20 cellular contexts compared by ENCODE assay signal in the genomic region with DNA sequence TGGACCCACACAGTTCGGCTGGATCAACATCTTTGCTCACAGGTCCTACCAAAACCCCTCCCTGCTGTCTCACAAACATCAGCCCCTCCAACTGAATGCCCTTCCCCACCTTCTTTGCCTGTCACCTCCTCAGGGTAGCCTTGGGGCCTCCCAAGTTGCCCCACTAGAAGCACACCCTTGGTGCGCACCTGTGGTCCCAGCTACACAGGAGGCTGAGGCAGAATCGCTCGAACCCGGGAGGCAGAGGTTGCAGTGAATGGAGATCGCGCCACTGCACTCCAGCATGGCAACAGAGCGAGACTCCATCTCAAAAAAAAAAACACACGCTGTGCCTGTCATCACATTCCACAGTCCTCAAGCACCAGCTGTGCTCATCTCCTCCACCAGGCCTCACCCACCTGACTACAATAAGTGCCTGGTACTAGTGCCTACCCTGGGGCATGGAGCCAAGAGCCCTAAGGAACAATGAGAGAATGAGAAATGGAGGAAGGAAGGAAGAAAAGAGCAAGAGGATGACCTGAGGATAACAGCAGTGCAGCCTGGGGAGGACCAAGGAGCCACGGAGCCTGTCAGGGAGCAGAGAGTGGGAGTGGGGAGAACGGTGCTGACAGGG. TPM values are rescaled to one million over a fixed set of nuclear protein-coding genes. Genes with fewer than 3 reads are reported as not detected.
DNase-seq lines count a peak whose midpoint lies in the region; ATAC-seq and TF ChIP-seq lines count a peak whose summit lies in the region.
"Had no signal": no experiment of that assay in that cellular context is flagged by ENCODE, and none has a peak within 500 bp of the region (broad histone marks: within the 10 kb centered on the region; RNA-seq: fewer than 3 reads in every experiment).

No MANE protein-coding gene starts in this region.

- intact Hi-C loops in Right ventricle myocardium superior (cut with DNase I): no loop called here
- intact Hi-C loops in Caco-2 (cut with micrococcal nuclease; ENCODE audit: unreplicated experiment): no loop called here

- H3K4me3 ChIP-seq in Caco-2 (ENCODE audit: low read depth, low read length): no peak overlapping the region
- H3K4me3 ChIP-seq: ovary, testis had no signal

- DNase-seq in DMS79 (lab: John Stamatoyannopoulos, UW) (peak; percentile 1), Right ventricle myocardium superior (no peak), pulmonary artery endothelial cell (ENCODE audit: low read depth, low spot score) (peak; percentile 46), NCI-H2196 (lab: John Stamatoyannopoulos, UW; ENCODE audit: unreplicated experiment) (no peak), Caco-2 (no peak), NCI-H1694 (lab: John Stamatoyannopoulos, UW) (no peak)
- DNase-seq in activated naive CD8-positive, alpha-beta T cell treated with anti-CD3 and anti-CD28 coated beads for 36 hours: no peak
- DNase-seq: activated CD4-positive, CD25-positive, alpha-beta regulatory T cell treated with anti-CD3 and anti-CD28 coated beads, Interleukin-2, amount 50 U/mL, for 72 hours; activated T-cell treated with anti-CD3 and anti-CD28 coated beads, Interleukin-2, amount 50 U/mL, for 4 hours; aorta; Karpas-422; NCI-H1930; NCI-H774; RPMI8226; testis had no signal

- no peak overlapping the region for H3K4me3 Mint-ChIP-seq in activated naive CD8-positive, alpha-beta T cell treated with anti-CD3 and anti-CD28 coated beads for 36 hours
- H3K4me3 Mint-ChIP-seq in Caco-2 (ENCODE audit: unreplicated experiment): no peak overlapping the region
- H3K4me3 Mint-ChIP-seq: activated T-cell treated with anti-CD3 and anti-CD28 coated beads, Interleukin-2, amount 50 U/mL, for 4 hours; B cell; T-helper 1 cell treated with Interleukin-12 subunit alpha and Interleukin-12 subunit beta and Interleukin-4 antibody, amounts not matched to agents 30 μg/mL and 1 μg/mL, for 36 hours had no signal

- BruUV-seq in Caco-2 (replicated peaks; lab: Mats Ljungman, UMichigan): no TSS peak

- ATAC-seq in Right ventricle myocardium superior (ENCODE audit: poor library complexity) (peak; percentile 48), HG02938 (IDR thresholded peaks at IDR 0.05; ENCODE audit: unreplicated experiment) (no peak)
- ATAC-seq: activated T-cell treated with anti-CD3 and anti-CD28 coated beads, Interleukin-2, amount 50 U/mL, for 4 hours; HCT116 had no signal

- peaks cover 10% of the 10 kb centered on the region for H3K4me1 Mint-ChIP-seq in activated naive CD8-positive, alpha-beta T cell treated with anti-CD3 and anti-CD28 coated beads for 36 hours
- no peaks in the 10 kb centered on the region for H3K4me1 Mint-ChIP-seq in Caco-2 (ENCODE audit: low read depth, unreplicated experiment)

- H3K36me3 ChIP-seq in Caco-2 (ENCODE audit: control insufficient read depth, insufficient read depth, low read length): peaks cover 6% of the 10 kb centered on the region
- H3K36me3 ChIP-seq: ovary had no signal

- no peaks in the 10 kb centered on the region for H3K4me1 ChIP-seq in Caco-2
- H3K4me1 ChIP-seq: testis had no signal

- H3K9me3 ChIP-seq in Caco-2: no peaks in the 10 kb centered on the region
- H3K9me3 ChIP-seq: ovary, testis had no signal

- POLR2A ChIA-PET in Caco-2 (lab: Charles Lee): no interaction called here

- peak overlapping the region; percentile 72 for H3K27ac Mint-ChIP-seq in activated naive CD8-positive, alpha-beta T cell treated with anti-CD3 and anti-CD28 coated beads for 36 hours
- H3K27ac Mint-ChIP-seq in Caco-2 (ENCODE audit: unreplicated experiment): no peak overlapping the region
- H3K27ac Mint-ChIP-seq: B cell had no signal

- H3K27me3 Mint-ChIP-seq in activated naive CD8-positive, alpha-beta T cell treated with anti-CD3 and anti-CD28 coated beads for 36 hours: no peaks in the 10 kb centered on the region
- no peaks in the 10 kb centered on the region for H3K27me3 Mint-ChIP-seq in Caco-2 (ENCODE audit: insufficient read depth, unreplicated experiment)
- H3K27me3 Mint-ChIP-seq: B cell had no signal

- H3K27me3 ChIP-seq in Caco-2 (replicated peaks; ENCODE audit: control insufficient read depth, insufficient read depth, low read length): no peaks in the 10 kb centered on the region
- H3K27me3 ChIP-seq: ovary, testis had no signal

- no peak for TF ChIP-seq CTCF in Caco-2 (IDR thresholded peaks at IDR 0.05; ENCODE audit: insufficient read depth in 1 of 2, low read depth in 1 of 2, low read length in 1 of 2, severe bottlenecking in 1 of 2, unreplicated experiment in 1 of 2)

- H3K36me3 Mint-ChIP-seq in activated naive CD8-positive, alpha-beta T cell treated with anti-CD3 and anti-CD28 coated beads for 36 hours: peaks cover 37% of the 10 kb centered on the region
- peaks cover 94% of the 10 kb centered on the region for H3K36me3 Mint-ChIP-seq in Caco-2 (ENCODE audit: insufficient read depth, unreplicated experiment)

- no peaks in the 10 kb centered on the region for H3K9me3 Mint-ChIP-seq in activated naive CD8-positive, alpha-beta T cell treated with anti-CD3 and anti-CD28 coated beads for 36 hours
- no peaks in the 10 kb centered on the region for H3K9me3 Mint-ChIP-seq in Caco-2 (ENCODE audit: unreplicated experiment)
- H3K9me3 Mint-ChIP-seq: activated T-cell treated with anti-CD3 and anti-CD28 coated beads, Interleukin-2, amount 50 U/mL, for 4 hours; T-helper 1 cell treated with Interleukin-12 subunit alpha and Interleukin-12 subunit beta and Interleukin-4 antibody, amounts not matched to agents 30 μg/mL and 1 μg/mL, for 36 hours had no signal

- CTCF ChIA-PET in Caco-2 (lab: Charles Lee): no interaction called here

RNA-seq across cellular contexts. Expression of a gene that starts 26.0 kb away (rescaled TPM):
- total RNA-seq in activated naive CD8-positive, alpha-beta T cell treated with anti-CD3 and anti-CD28 coated beads for 36 hours: 100 to 1,000 TPM; 148 to 149 TPM
- total RNA-seq in Right ventricle myocardium superior: 96.8 TPM
- 583 and 745 TPM in 2 replicates for total RNA-seq in pulmonary artery endothelial cell
- total RNA-seq in Caco-2 (2022): 282 and 291 TPM in 2 replicates

Comparison
In these comparisons a context has a peak if more than half of its experiments do, and no peak if none do; other contexts are left out.
1. DNase-seq: peak in DMS79 (single experiment) and pulmonary artery endothelial cell (single experiment); none in activated naive CD8-positive, alpha-beta T cell treated with anti-CD3 and anti-CD28 coated beads for 36 hours (single experiment), Right ventricle myocardium superior (single experiment), NCI-H2196 (single experiment), Caco-2 (0 of 2) and NCI-H1694 (single experiment).